10 cellular contexts compared by ENCODE assay signal in the genomic region with DNA sequence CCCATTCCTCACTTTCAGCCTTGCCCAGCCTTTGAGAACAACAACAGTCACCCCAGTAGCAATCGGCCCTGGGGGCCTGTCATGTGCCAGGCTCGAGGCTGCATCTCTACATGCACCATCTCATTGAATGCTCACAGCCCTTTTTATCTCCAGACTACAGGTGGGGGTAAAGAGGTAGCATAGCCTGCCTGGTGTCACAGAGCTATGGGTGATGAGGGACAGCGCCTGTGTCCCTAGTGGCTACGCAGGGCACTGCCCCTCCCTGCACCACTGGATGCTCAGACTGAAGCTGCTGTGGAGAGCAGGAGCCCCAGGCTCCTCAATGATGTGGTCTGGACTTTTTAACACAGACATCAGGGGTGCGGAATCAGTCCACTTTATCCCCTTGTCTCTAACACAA. TPM values are rescaled to one million over a fixed set of nuclear protein-coding genes. Genes with fewer than 3 reads are reported as not detected.
DNase-seq lines count a peak whose midpoint lies in the region; ATAC-seq and TF ChIP-seq lines count a peak whose summit lies in the region.
"Had no signal": no experiment of that assay in that cellular context is flagged by ENCODE, and none has a peak within 500 bp of the region (broad histone marks: within the 10 kb centered on the region; RNA-seq: fewer than 3 reads in every experiment).

No MANE protein-coding gene starts in this region.

- no peaks in the 10 kb centered on the region for H3K36me3 Mint-ChIP-seq in activated naive CD8-positive, alpha-beta T cell treated with anti-CD3 and anti-CD28 coated beads, Interleukin-2, amount 10 ng/mL, durations not matched to agents 7 days and 5 days
- H3K36me3 Mint-ChIP-seq in activated naive CD8-positive, alpha-beta T cell treated with anti-CD3 and anti-CD28 coated beads for 36 hours = no peaks in the 10 kb centered on the region
- H3K36me3 Mint-ChIP-seq in glutamatergic neuron (ENCODE audit: unreplicated experiment) = no peaks in the 10 kb centered on the region

- H3K9me3 ChIP-seq in transverse colon = no peaks in the 10 kb centered on the region

- no peak overlapping the region for H3K4me3 ChIP-seq in transverse colon
- H3K4me3 ChIP-seq: skin epidermis had no signal

- TF ChIP-seq POLR2A in transverse colon (IDR thresholded peaks at IDR 0.05) = no peak

- TF ChIP-seq CTCF in glutamatergic neuron (IDR thresholded peaks at IDR 0.05; ENCODE audit: partially characterized antibody, unreplicated experiment) = peak; percentile 56
- peak in 4 of 5 experiments; percentile 11 to 36 (median 28) for TF ChIP-seq CTCF in transverse colon (IDR thresholded peaks at IDR 0.05)

- H3K36me3 ChIP-seq in transverse colon = no peaks in the 10 kb centered on the region

- no peak overlapping the region for H3K27ac Mint-ChIP-seq in activated naive CD8-positive, alpha-beta T cell treated with anti-CD3 and anti-CD28 coated beads, Interleukin-2, amount 10 ng/mL, durations not matched to agents 7 days and 5 days
- no peak overlapping the region for H3K27ac Mint-ChIP-seq in activated naive CD8-positive, alpha-beta T cell treated with anti-CD3 and anti-CD28 coated beads for 36 hours
- H3K27ac Mint-ChIP-seq in glutamatergic neuron (ENCODE audit: unreplicated experiment) = no peak overlapping the region

- H3K27ac ChIP-seq in transverse colon = no peak overlapping the region
- H3K27ac ChIP-seq: skin epidermis had no signal

- peaks cover 11% of the 10 kb centered on the region for H3K27me3 Mint-ChIP-seq in activated naive CD8-positive, alpha-beta T cell treated with anti-CD3 and anti-CD28 coated beads, Interleukin-2, amount 10 ng/mL, durations not matched to agents 7 days and 5 days
- H3K27me3 Mint-ChIP-seq in activated naive CD8-positive, alpha-beta T cell treated with anti-CD3 and anti-CD28 coated beads for 36 hours = no peaks in the 10 kb centered on the region
- peaks cover 6% of the 10 kb centered on the region for H3K27me3 Mint-ChIP-seq in glutamatergic neuron (ENCODE audit: unreplicated experiment)

- 65 to 80% methylated on average over 1 to 5 of the region's 5 CpGs for WGBS in transverse colon (ENCODE audit: low coverage in 1 of 2), 2 donors

- intact Hi-C loops in transverse colon (cut with DNase I; ENCODE audit: low total_unique reads) = no loop called here

- no peaks in the 10 kb centered on the region for H3K27me3 ChIP-seq in transverse colon

- POLR2A ChIA-PET in activated naive CD8-positive, alpha-beta T cell treated with anti-CD3 and anti-CD28 coated beads, Interleukin-2, amount 10 ng/mL, durations not matched to agents 7 days and 5 days (lab: Charles Lee) = no interaction called here

- H3K4me1 Mint-ChIP-seq in activated naive CD8-positive, alpha-beta T cell treated with anti-CD3 and anti-CD28 coated beads, Interleukin-2, amount 10 ng/mL, durations not matched to agents 7 days and 5 days = no peaks in the 10 kb centered on the region
- no peaks in the 10 kb centered on the region for H3K4me1 Mint-ChIP-seq in activated naive CD8-positive, alpha-beta T cell treated with anti-CD3 and anti-CD28 coated beads for 36 hours
- H3K4me1 Mint-ChIP-seq in glutamatergic neuron (ENCODE audit: low read depth, unreplicated experiment) = peaks cover 16% of the 10 kb centered on the region

- DNase-seq in activated naive CD8-positive, alpha-beta T cell treated with anti-CD3 and anti-CD28 coated beads, Interleukin-2, amount 10 ng/mL, durations not matched to agents 7 days and 5 days = no peak
- DNase-seq in activated naive CD8-positive, alpha-beta T cell treated with anti-CD3 and anti-CD28 coated beads for 36 hours = no peak
- DNase-seq in SK-MEL-5 (ENCODE audit: low read depth, low spot score) (peak; percentile 27), glutamatergic neuron (peak; percentile 28), transverse colon (no peak), EL (no peak), NCI-H226 (no peak)
- DNase-seq: effector CD4-positive, alpha-beta T cell had no signal

- H3K4me1 ChIP-seq in transverse colon = no peaks in the 10 kb centered on the region

- no peaks in the 10 kb centered on the region for H3K9me3 Mint-ChIP-seq in activated naive CD8-positive, alpha-beta T cell treated with anti-CD3 and anti-CD28 coated beads, Interleukin-2, amount 10 ng/mL, durations not matched to agents 7 days and 5 days
- no peaks in the 10 kb centered on the region for H3K9me3 Mint-ChIP-seq in activated naive CD8-positive, alpha-beta T cell treated with anti-CD3 and anti-CD28 coated beads for 36 hours
- peaks cover 7% of the 10 kb centered on the region for H3K9me3 Mint-ChIP-seq in glutamatergic neuron (ENCODE audit: unreplicated experiment)

- peak; percentile 47 for ATAC-seq in activated naive CD8-positive, alpha-beta T cell treated with anti-CD3 and anti-CD28 coated beads, Interleukin-2, amount 10 ng/mL, durations not matched to agents 7 days and 5 days (ENCODE audit: low read depth)
- ATAC-seq in HG02852 (IDR thresholded peaks at IDR 0.05; ENCODE audit: unreplicated experiment) = no peak

- no peak for TF ChIP-seq EP300 in transverse colon (IDR thresholded peaks at IDR 0.05; ENCODE audit: low read depth)

- in situ Hi-C loops in SK-MEL-5 (cut with HindIII; ENCODE audit: low pct_unique_long_range_greater_than_20kb, low sequenced_read_pairs) = no loop called here
- in situ Hi-C loops in transverse colon (cut with MboI; ENCODE audit: low pct_ligation_motif_present in 1 of 4, low pct_unique_long_range_greater_than_20kb in 1 of 4, low sequenced_read_pairs in 3 of 4) = no loop called here

- H3K4me3 Mint-ChIP-seq in activated naive CD8-positive, alpha-beta T cell treated with anti-CD3 and anti-CD28 coated beads, Interleukin-2, amount 10 ng/mL, durations not matched to agents 7 days and 5 days = no peak overlapping the region
- no peak overlapping the region for H3K4me3 Mint-ChIP-seq in activated naive CD8-positive, alpha-beta T cell treated with anti-CD3 and anti-CD28 coated beads for 36 hours
- no peak overlapping the region for H3K4me3 Mint-ChIP-seq in glutamatergic neuron (ENCODE audit: unreplicated experiment)

RNA-seq across cellular contexts. Expression of a gene that starts 2.8 kb away (rescaled TPM):
- not detected for total RNA-seq in activated naive CD8-positive, alpha-beta T cell treated with anti-CD3 and anti-CD28 coated beads, Interleukin-2, amount 10 ng/mL, durations not matched to agents 7 days and 5 days
- not detected for total RNA-seq in activated naive CD8-positive, alpha-beta T cell treated with anti-CD3 and anti-CD28 coated beads for 36 hours
- total RNA-seq in SK-MEL-5 (2014; rRNA removed; shearing (Covaris generic)) = not detected in 2 replicates
- polyA plus RNA-seq in SK-MEL-5 (2015; cell fraction: cytosol; rRNA removed) = 0.12 TPM in 1 of 2 replicates, not detected in the other
- 0.43 TPM in 1 of 2 replicates, not detected in the other for polyA plus RNA-seq in SK-MEL-5 (2015; cell fraction: nucleus; rRNA removed)
- total RNA-seq in glutamatergic neuron (ENCODE audit: unreplicated experiment) = 1.1 TPM
- under 1 TPM in 2 of 4 donors, not detected in 2; 0.32 to 0.82 TPM for total RNA-seq in transverse colon

RNA-seq across cellular contexts. Expression of a gene that starts 15.9 kb away (rescaled TPM):
- not detected for total RNA-seq in activated naive CD8-positive, alpha-beta T cell treated with anti-CD3 and anti-CD28 coated beads, Interleukin-2, amount 10 ng/mL, durations not matched to agents 7 days and 5 days
- not detected for total RNA-seq in activated naive CD8-positive, alpha-beta T cell treated with anti-CD3 and anti-CD28 coated beads for 36 hours
- total RNA-seq in SK-MEL-5 (2014; rRNA removed; shearing (Covaris generic)) = not detected in 2 replicates
- 0.21 TPM in 1 of 2 replicates, not detected in the other for polyA plus RNA-seq in SK-MEL-5 (2015; cell fraction: cytosol; rRNA removed)
- polyA plus RNA-seq in SK-MEL-5 (2015; cell fraction: nucleus; rRNA removed) = not detected in 2 replicates
- total RNA-seq in glutamatergic neuron (ENCODE audit: unreplicated experiment) = not detected
- total RNA-seq in transverse colon = 1 to 10 TPM in 1 of 4 donors, under 1 TPM in 1, not detected in 2; 0.48 to 1.6 TPM

Comparison
In these comparisons a context has a peak if more than half of its experiments do, and no peak if none do; other contexts are left out.
1. DNase-seq: peak in SK-MEL-5 (single experiment) and glutamatergic neuron (single experiment); none in activated naive CD8-positive, alpha-beta T cell treated with anti-CD3 and anti-CD28 coated beads, Interleukin-2, amount 10 ng/mL, durations not matched to agents 7 days and 5 days (single experiment), activated naive CD8-positive, alpha-beta T cell treated with anti-CD3 and anti-CD28 coated beads for 36 hours (single experiment), transverse colon (single experiment), EL (single experiment) and NCI-H226 (single experiment).